In genomic region chr9:32180597-32180996, GRCh38 we compare ENCODE assay signal across 28 cellular contexts.
"Had no signal": no experiment of that assay in that cellular context is flagged by ENCODE, and none has a peak within 500 bp of the region (broad histone marks: within the 10 kb centered on the region; RNA-seq: fewer than 3 reads in every experiment).

No MANE protein-coding gene starts in this region.

- H3K4me3 ChIP-seq: ascending aorta, cardiac muscle cell, colonic mucosa, SJCRH30, SK-N-MC had no signal

- ATAC-seq: activated CD8-positive, alpha-beta T cell treated with anti-CD3 and anti-CD28 coated beads for 36 hours; activated T-cell treated with anti-CD3 and anti-CD28 coated beads, Interleukin-2, amount 50 U/mL, for 72 hours; activated T-helper 17 cell treated with anti-CD3 and anti-CD28 coated beads, Interleukin-2, amount 50 U/mL, for 72 hours had no signal

- H3K9me3 Mint-ChIP-seq: activated CD8-positive, alpha-beta T cell treated with anti-CD3 and anti-CD28 coated beads for 36 hours; activated naive CD8-positive, alpha-beta T cell treated with anti-CD3 and anti-CD28 coated beads for 36 hours; activated T-cell treated with anti-CD3 and anti-CD28 coated beads, Interleukin-2, amount 50 U/mL, for 72 hours; activated T-helper 17 cell treated with anti-CD3 and anti-CD28 coated beads, Interleukin-2, amount 50 U/mL, for 72 hours had no signal

- H3K27me3 ChIP-seq: ascending aorta, cardiac muscle cell, colonic mucosa, SJCRH30 had no signal

- H3K4me1 Mint-ChIP-seq: activated naive CD8-positive, alpha-beta T cell treated with anti-CD3 and anti-CD28 coated beads for 36 hours; activated T-helper 17 cell treated with anti-CD3 and anti-CD28 coated beads, Interleukin-2, amount 50 U/mL, for 72 hours; central memory CD8-positive, alpha-beta T cell; IgD-negative memory B cell had no signal

- H3K27me3 Mint-ChIP-seq: activated CD8-positive, alpha-beta T cell treated with anti-CD3 and anti-CD28 coated beads for 36 hours; activated naive CD8-positive, alpha-beta T cell treated with anti-CD3 and anti-CD28 coated beads for 36 hours; activated T-helper 17 cell treated with anti-CD3 and anti-CD28 coated beads, Interleukin-2, amount 50 U/mL, for 72 hours; central memory CD8-positive, alpha-beta T cell had no signal

- H3K9me3 ChIP-seq: ascending aorta, colonic mucosa, SJCRH30 had no signal

- H3K27ac Mint-ChIP-seq: activated CD8-positive, alpha-beta T cell treated with anti-CD3 and anti-CD28 coated beads for 36 hours; activated naive CD8-positive, alpha-beta T cell treated with anti-CD3 and anti-CD28 coated beads for 36 hours; activated T-cell treated with anti-CD3 and anti-CD28 coated beads, Interleukin-2, amount 50 U/mL, for 72 hours; activated T-helper 17 cell treated with anti-CD3 and anti-CD28 coated beads, Interleukin-2, amount 50 U/mL, for 72 hours; IgD-negative memory B cell had no signal

- DNase-seq: activated CD4-positive, alpha-beta T cell treated with anti-CD3 and anti-CD28 coated beads for 1 hour; activated CD4-positive, alpha-beta T cell treated with anti-CD3 and anti-CD28 coated beads for 48 hours; activated CD4-positive, CD25-positive, alpha-beta regulatory T cell; activated CD8-positive, alpha-beta T cell treated with anti-CD3 and anti-CD28 coated beads for 36 hours; activated effector memory CD4-positive, alpha-beta T cell treated with anti-CD3 and anti-CD28 coated beads, Interleukin-2, amount 50 U/mL, for 16 hours; activated naive CD4-positive, alpha-beta T cell; activated naive CD4-positive, alpha-beta T cell treated with anti-CD3 and anti-CD28 coated beads, Interleukin-2, amount 50 U/mL, for 16 hours; activated naive CD8-positive, alpha-beta T cell treated with anti-CD3 and anti-CD28 coated beads for 36 hours; activated T-cell treated with anti-CD3 and anti-CD28 coated beads, Interleukin-2, amount 50 U/mL, for 1 hour; activated T-cell treated with anti-CD3 and anti-CD28 coated beads, Interleukin-2, amount 50 U/mL, for 72 hours; amniotic stem cell; colonic mucosa; Karpas-422; KBM-7; NCI-H1048; NCI-H1417; NCI-H2081; OCI-M1; SHP77; SJCRH30; T1000 had no signal

- H3K4me3 Mint-ChIP-seq: activated CD8-positive, alpha-beta T cell treated with anti-CD3 and anti-CD28 coated beads for 36 hours; activated naive CD8-positive, alpha-beta T cell treated with anti-CD3 and anti-CD28 coated beads for 36 hours; activated T-cell treated with anti-CD3 and anti-CD28 coated beads, Interleukin-2, amount 50 U/mL, for 72 hours; activated T-helper 17 cell treated with anti-CD3 and anti-CD28 coated beads, Interleukin-2, amount 50 U/mL, for 72 hours; central memory CD8-positive, alpha-beta T cell; IgD-negative memory B cell had no signal

- H3K36me3 Mint-ChIP-seq: activated naive CD8-positive, alpha-beta T cell treated with anti-CD3 and anti-CD28 coated beads for 36 hours; IgD-negative memory B cell had no signal

- H3K4me1 ChIP-seq: ascending aorta, colonic mucosa, SJCRH30 had no signal

- H3K36me3 ChIP-seq: ascending aorta, cardiac muscle cell, colonic mucosa, SJCRH30, WERI-Rb-1 had no signal

- H3K27ac ChIP-seq: ascending aorta, cardiac muscle cell, colonic mucosa, SJCRH30, SK-N-MC, WERI-Rb-1 had no signal
